ENCODE assay signal across 1 cellular context in the genomic region with DNA sequence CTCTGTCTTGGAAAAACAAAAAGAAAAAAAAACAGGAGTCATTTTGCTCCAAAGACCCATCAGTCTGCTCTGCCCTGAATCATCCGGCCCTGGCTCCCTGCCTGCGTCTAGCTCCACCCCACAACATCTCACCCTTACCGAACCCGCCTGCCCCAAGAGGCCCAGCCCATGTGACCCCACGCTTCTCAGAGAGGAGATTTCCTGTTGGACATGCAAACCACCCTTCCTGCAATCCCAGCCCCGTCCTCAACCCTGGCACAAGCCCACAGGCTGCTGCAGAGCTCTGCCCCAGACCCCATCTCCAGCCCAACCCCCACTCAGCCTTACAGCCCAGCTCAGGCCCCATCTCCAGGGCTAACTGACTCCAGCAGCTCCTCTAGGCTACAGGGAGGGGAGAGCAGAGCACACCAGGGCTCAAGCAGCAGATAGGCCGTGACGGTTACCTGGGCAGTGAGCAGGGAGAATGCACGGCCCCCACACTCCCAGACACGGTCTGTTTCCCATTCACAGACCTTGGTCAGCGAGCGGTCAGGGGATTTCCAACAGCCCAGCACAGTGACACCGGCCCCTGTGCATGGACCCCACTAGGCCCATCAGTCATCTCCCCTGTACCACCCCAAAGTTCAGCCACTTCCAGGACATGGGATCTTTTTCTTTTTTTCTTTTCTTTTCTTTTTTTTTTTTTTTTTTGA.
A peak's percentile ranks its signal among the peaks of the same experiment; 100 is the strongest.
TF ChIP-seq lines count a peak whose summit lies in the region.

No MANE protein-coding gene starts in this region.

TF ChIP-seq in GM12878, 131 proteins besides CTCF, POLR2A, EP300 and RAD21 (continued from another document):
- TF ChIP-seq E2F4 (IDR thresholded peaks at IDR 0.05; ENCODE audit: low read depth, low read length) (no peak), MYB (IDR thresholded peaks at IDR 0.05; ENCODE audit: borderline replicate concordance, low read depth, low read length) (no peak), TCF12 (IDR thresholded peaks at IDR 0.05; ENCODE audit: low read depth, low read length) (peak; percentile 46; the same call in 1 of the 2 replicates), TARDBP (IDR thresholded peaks at IDR 0.05; ENCODE audit: borderline replicate concordance) (no peak), ZNF622 (IDR thresholded peaks at IDR 0.05) (no peak), CBX3 (IDR thresholded peaks at IDR 0.05; ENCODE audit: borderline replicate concordance, low read depth) (no peak), BCL11A (IDR thresholded peaks at IDR 0.05; ENCODE audit: low read depth, low read length) (peak; percentile 52; the same call in 1 of the 2 replicates), BHLHE40 (IDR thresholded peaks at IDR 0.05; ENCODE audit: borderline replicate concordance in 1 of 2, low read depth in 2 of 2, low read length in 1 of 2) (peak in 1 of 2 experiments; percentile 50; a peak in 1 of 4 replicates), STAT3 (IDR thresholded peaks at IDR 0.05; ENCODE audit: low read depth, low read length) (no peak), EZH2 (IDR thresholded peaks at IDR 0.05; ENCODE audit: borderline replicate concordance, control insufficient read depth, low read depth, low read length) (no peak), ZBED1 (IDR thresholded peaks at IDR 0.05; ENCODE audit: borderline replicate concordance) (no peak), MXI1 (IDR thresholded peaks at IDR 0.05; ENCODE audit: low read depth, low read length) (no peak), GATAD2B (conservative IDR thresholded peaks at IDR 0.05; ENCODE audit: low read depth) (peak; percentile 61; the same call in 1 of the 2 replicates), IKZF1 (conservative IDR thresholded peaks at IDR 0.05) (peak; percentile 72)
- TF ChIP-seq, protein P1, sequence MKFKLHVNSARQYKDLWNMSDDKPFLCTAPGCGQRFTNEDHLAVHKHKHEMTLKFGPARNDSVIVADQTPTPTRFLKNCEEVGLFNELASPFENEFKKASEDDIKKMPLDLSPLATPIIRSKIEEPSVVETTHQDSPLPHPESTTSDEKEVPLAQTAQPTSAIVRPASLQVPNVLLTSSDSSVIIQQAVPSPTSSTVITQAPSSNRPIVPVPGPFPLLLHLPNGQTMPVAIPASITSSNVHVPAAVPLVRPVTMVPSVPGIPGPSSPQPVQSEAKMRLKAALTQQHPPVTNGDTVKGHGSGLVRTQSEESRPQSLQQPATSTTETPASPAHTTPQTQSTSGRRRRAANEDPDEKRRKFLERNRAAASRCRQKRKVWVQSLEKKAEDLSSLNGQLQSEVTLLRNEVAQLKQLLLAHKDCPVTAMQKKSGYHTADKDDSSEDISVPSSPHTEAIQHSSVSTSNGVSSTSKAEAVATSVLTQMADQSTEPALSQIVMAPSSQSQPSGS (IDR thresholded peaks at IDR 0.05; ENCODE audit: low read length): no peak
- TF ChIP-seq, protein P2, sequence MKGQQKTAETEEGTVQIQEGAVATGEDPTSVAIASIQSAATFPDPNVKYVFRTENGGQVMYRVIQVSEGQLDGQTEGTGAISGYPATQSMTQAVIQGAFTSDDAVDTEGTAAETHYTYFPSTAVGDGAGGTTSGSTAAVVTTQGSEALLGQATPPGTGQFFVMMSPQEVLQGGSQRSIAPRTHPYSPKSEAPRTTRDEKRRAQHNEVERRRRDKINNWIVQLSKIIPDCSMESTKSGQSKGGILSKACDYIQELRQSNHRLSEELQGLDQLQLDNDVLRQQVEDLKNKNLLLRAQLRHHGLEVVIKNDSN (IDR thresholded peaks at IDR 0.05; ENCODE audit: borderline replicate concordance, extremely low read length, insufficient read depth, low read depth, low read length): peak; percentile 79
- TF ChIP-seq, protein P3, sequence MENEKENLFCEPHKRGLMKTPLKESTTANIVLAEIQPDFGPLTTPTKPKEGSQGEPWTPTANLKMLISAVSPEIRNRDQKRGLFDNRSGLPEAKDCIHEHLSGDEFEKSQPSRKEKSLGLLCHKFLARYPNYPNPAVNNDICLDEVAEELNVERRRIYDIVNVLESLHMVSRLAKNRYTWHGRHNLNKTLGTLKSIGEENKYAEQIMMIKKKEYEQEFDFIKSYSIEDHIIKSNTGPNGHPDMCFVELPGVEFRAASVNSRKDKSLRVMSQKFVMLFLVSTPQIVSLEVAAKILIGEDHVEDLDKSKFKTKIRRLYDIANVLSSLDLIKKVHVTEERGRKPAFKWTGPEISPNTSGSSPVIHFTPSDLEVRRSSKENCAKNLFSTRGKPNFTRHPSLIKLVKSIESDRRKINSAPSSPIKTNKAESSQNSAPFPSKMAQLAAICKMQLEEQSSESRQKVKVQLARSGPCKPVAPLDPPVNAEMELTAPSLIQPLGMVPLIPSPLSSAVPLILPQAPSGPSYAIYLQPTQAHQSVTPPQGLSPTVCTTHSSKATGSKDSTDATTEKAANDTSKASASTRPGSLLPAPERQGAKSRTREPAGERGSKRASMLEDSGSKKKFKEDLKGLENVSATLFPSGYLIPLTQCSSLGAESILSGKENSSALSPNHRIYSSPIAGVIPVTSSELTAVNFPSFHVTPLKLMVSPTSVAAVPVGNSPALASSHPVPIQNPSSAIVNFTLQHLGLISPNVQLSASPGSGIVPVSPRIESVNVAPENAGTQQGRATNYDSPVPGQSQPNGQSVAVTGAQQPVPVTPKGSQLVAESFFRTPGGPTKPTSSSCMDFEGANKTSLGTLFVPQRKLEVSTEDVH (IDR thresholded peaks at IDR 0.05; ENCODE audit: low read depth, partially characterized antibody): no peak
